Comparison of ENCODE assay signal across 9 cellular contexts in genomic region chr6:13261464-13261994, GRCh38.
A peak's percentile ranks its signal among the peaks of the same experiment; 100 is the strongest.
DNase-seq lines count a peak whose midpoint lies in the region; ATAC-seq lines count a peak whose summit lies in the region.
"Had no signal": no experiment of that assay in that cellular context is flagged by ENCODE, and none has a peak within 500 bp of the region (broad histone marks: within the 10 kb centered on the region; RNA-seq: fewer than 3 reads in every experiment).

No MANE protein-coding gene starts in this region.

- H3K4me3 ChIP-seq in Jurkat, Clone E6-1 (ENCODE audit: low read length), result no peak overlapping the region

- intact Hi-C loops in left colon (cut with DNase I, micrococcal nuclease), result no loop called here

- DNase-seq in Jurkat, Clone E6-1 (ENCODE audit: low read depth, low spot score), result peak; percentile 81
- DNase-seq in left colon (peak in 1 of 2 donors; percentile 41), nucleus accumbens (lab: John Stamatoyannopoulos, UW) (no peak), ecto neural progenitor cell (ENCODE audit: low spot score) (no peak)
- no peak for DNase-seq in activated CD4-positive, CD25-positive, alpha-beta regulatory T cell treated with anti-CD3 and anti-CD28 coated beads, Interleukin-2, amount 50 U/mL, for 72 hours
- DNase-seq in activated CD4-positive, alpha-beta T cell treated with anti-CD3 and anti-CD28 coated beads for 4 hours, result no peak
- DNase-seq: trophoblast cell had no signal

- ATAC-seq in GM18511 (IDR thresholded peaks at IDR 0.05; ENCODE audit: unreplicated experiment), result peak; percentile 64
- peak; percentile 54 for ATAC-seq in GM21717 (IDR thresholded peaks at IDR 0.05; ENCODE audit: unreplicated experiment)
- ATAC-seq in left colon, result peak; percentile 21
